ENCODE assay signal across 8 cellular contexts in the genomic region with DNA sequence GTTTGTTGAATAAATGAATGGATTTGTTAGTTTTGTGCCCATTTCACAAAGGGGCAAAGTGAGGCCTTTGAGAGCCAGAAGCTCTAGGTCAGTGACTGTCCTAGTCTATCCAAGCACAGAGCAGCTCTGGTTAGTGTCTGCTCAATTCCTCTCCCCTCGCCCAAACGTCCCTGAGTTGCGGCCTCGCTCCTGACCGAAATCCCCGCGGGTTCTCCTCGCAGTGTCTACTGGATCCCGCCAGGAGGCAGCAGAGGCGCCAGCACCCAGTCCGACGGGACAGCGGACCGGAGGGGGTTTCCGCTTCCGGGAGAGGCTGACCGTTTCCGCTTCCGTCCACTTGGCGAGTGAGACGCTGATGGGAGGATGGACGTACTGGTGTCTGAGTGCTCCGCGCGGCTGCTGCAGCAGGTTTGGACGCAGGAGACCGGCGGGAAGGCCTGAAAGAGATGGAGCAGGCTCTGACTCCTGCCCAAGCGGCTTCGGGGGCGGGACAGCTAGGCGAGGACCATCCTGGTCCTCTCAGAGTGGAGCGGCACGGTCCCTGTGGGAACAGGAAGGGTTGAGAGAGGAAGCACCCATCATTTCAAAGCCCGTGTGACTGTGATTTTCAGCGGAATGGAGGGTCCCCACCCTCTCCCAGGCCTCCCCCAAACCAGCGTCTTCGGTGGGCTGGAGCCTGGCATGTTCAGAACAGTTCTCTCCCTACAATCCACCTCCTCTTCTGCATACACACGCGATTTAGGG. TPM values are rescaled to one million over a fixed set of nuclear protein-coding genes. Genes with fewer than 3 reads are reported as not detected.
DNase-seq lines count a peak whose midpoint lies in the region; ATAC-seq, FAIRE-seq and TF ChIP-seq lines count a peak whose summit lies in the region.

A gene (plus strand): TSS at position 336 of the 744 bp plus-strand sequence. CDS start 28 bp downstream, at position 364.

- ATAC-seq in HG02981 (IDR thresholded peaks at IDR 0.05; ENCODE audit: unreplicated experiment) (peak; percentile 77), aorta (ENCODE audit: low FRiP score) (peak; percentile 100)

- H3K27me3 ChIP-seq in rectal smooth muscle tissue (ENCODE audit: control insufficient read depth, insufficient read depth, low read length) (no peaks in the 10 kb centered on the region), aorta (ENCODE audit: control insufficient read depth in 1 of 2, insufficient read depth in 2 of 2, low read length in 1 of 2) (peaks cover 0 to 3% of the 10 kb centered on the region in 2 donors)

- H3K9ac ChIP-seq in rectal smooth muscle tissue (ENCODE audit: low read length) = peak within 1 kb of the TSS; percentile 91

- peak; percentile 99 for TF ChIP-seq CTCF in astrocyte of the cerebellum (IDR thresholded peaks at IDR 0.05; ENCODE audit: low read depth, low read length, missing control alignments)

- WGBS in aorta, 2 donors = 0% methylated on average over 40 of the region's 40 CpGs

- H3K4me1 ChIP-seq in rectal smooth muscle tissue (ENCODE audit: control insufficient read depth, insufficient read depth, low read length) (peaks cover 11% of the 10 kb centered on the region), aorta (ENCODE audit: control insufficient read depth in 1 of 2, insufficient read depth in 2 of 2, low read length in 2 of 2) (no peaks in the 10 kb centered on the region)

- H3K4me3 ChIP-seq in astrocyte of the cerebellum (ENCODE audit: low read depth, low read length) (peak within 1 kb of the TSS; percentile 100), rectal smooth muscle tissue (ENCODE audit: low read length) (peak within 1 kb of the TSS; percentile 98), aorta (ENCODE audit: low read length in 2 of 2) (peak within 1 kb of the TSS; percentile 43 to 55)

- H3K36me3 ChIP-seq in rectal smooth muscle tissue (ENCODE audit: control insufficient read depth, insufficient read depth, low read length) (peaks cover 11% of the 10 kb centered on the region), aorta (ENCODE audit: control insufficient read depth in 1 of 2, insufficient read depth in 2 of 2, low read length in 1 of 2) (peaks cover 1 to 4% of the 10 kb centered on the region in 2 donors)

- intact Hi-C loops in aorta (cut with DNase I) = loop anchor here (5.0 to 10.0 kb wide), 3 partner anchors 88 to 222 kb away; a partner anchor contains a TSS

- H3K27ac ChIP-seq in rectal smooth muscle tissue (ENCODE audit: low read depth, low read length) (peak within 1 kb of the TSS; percentile 83), aorta (ENCODE audit: low read depth in 1 of 2, low read length in 2 of 2) (peak within 1 kb of the TSS in 1 of 2 donors; percentile 47)

- FAIRE-seq in GM18507 (lab: Jason Lieb, UNC) = peak; percentile 91

- DNase-seq in GM18507 (ENCODE audit: extremely low spot score, insufficient read length, low read depth) (peak; percentile 90), NCI-H2029 (lab: John Stamatoyannopoulos, UW) (peak; percentile 92), T-helper 22 cell (ENCODE audit: low read depth) (peak; percentile 81), astrocyte of the cerebellum (ENCODE audit: low read depth) (peak; percentile 85), hepatic stellate cell (ENCODE audit: low spot score) (peak; percentile 92), aorta (peak; percentile 96 to 98)

- no peaks in the 10 kb centered on the region for H3K9me3 ChIP-seq in aorta (ENCODE audit: control insufficient read depth, low read length)

- in situ Hi-C loops in astrocyte of the cerebellum (cut with HindIII; ENCODE audit: low sequenced_read_pairs) = no loop called here

RNA-seq across cellular contexts. Expression of the gene that starts here (rescaled TPM):
- total RNA-seq in aorta = 10 to 100 TPM; 63.2 to 66.2 TPM
- polyA plus RNA-seq in aorta = 10 to 100 TPM; 42.6 to 44.9 TPM

Comparison
In these comparisons a context has a peak if more than half of its experiments do, and no peak if none do; other contexts are left out.
1. H3K4me3 ChIP-seq: peak in every context shown above with its lines; median percentile 100 in astrocyte of the cerebellum; 98 in rectal smooth muscle tissue; 49 in aorta.